In genomic region chr4:53478671-53479456, GRCh38 we compare ENCODE assay signal across 17 cellular contexts.
DNase-seq lines count a peak whose midpoint lies in the region; ATAC-seq, FAIRE-seq and TF ChIP-seq lines count a peak whose summit lies in the region.
"Had no signal": no experiment of that assay in that cellular context is flagged by ENCODE, and none has a peak within 500 bp of the region (broad histone marks: within the 10 kb centered on the region; RNA-seq: fewer than 3 reads in every experiment).

No MANE protein-coding gene starts in this region.

- no peak overlapping the region for H2BK120ac ChIP-seq in mesenchymal stem cell (ENCODE audit: low read depth, low read length)

- no peak overlapping the region for H4K8ac ChIP-seq in mesenchymal stem cell (ENCODE audit: low read length)

- H2BK15ac ChIP-seq in mesenchymal stem cell (ENCODE audit: low read depth, poor library complexity, severe bottlenecking), result no peak overlapping the region

- POLR2A ChIA-PET in CD4-positive, alpha-beta memory T cell (lab: Charles Lee; ENCODE audit: partially characterized antibody), result no interaction called here

- H3K27me3 ChIP-seq in bronchial epithelial cell (ENCODE audit: control insufficient read depth, insufficient read depth, low read length), result no peaks in the 10 kb centered on the region
- no peaks in the 10 kb centered on the region for H3K27me3 ChIP-seq in mesenchymal stem cell (ENCODE audit: control insufficient read depth in 1 of 2, insufficient read depth in 1 of 2, low read length in 2 of 2)
- no peaks in the 10 kb centered on the region for H3K27me3 ChIP-seq in CD4-positive, alpha-beta memory T cell (ENCODE audit: insufficient read depth, low read length)

- no peaks in the 10 kb centered on the region for H3K9me3 ChIP-seq in mesenchymal stem cell (ENCODE audit: control insufficient read depth, low read length)
- no peaks in the 10 kb centered on the region for H3K9me3 ChIP-seq in CD4-positive, alpha-beta memory T cell (ENCODE audit: control insufficient read depth in 1 of 2, low read length in 2 of 2)
- H3K9me3 ChIP-seq: prostate gland had no signal

- no peak overlapping the region for H3K27ac Mint-ChIP-seq in CD4-positive, alpha-beta memory T cell
- H3K27ac Mint-ChIP-seq: dendritic cell treated with granulocyte-macrophage colony-stimulating factor and Interleukin-4, amounts not matched to agents 40 ng/mL and 50 ng/mL, for 4 days had no signal

- H3K27me3 Mint-ChIP-seq in CD4-positive, alpha-beta memory T cell, result peaks cover 5 to 9% of the 10 kb centered on the region in 2 donors
- H3K27me3 Mint-ChIP-seq: dendritic cell treated with granulocyte-macrophage colony-stimulating factor and Interleukin-4, amounts not matched to agents 40 ng/mL and 50 ng/mL, for 4 days had no signal

- ATAC-seq in Right ventricle myocardium superior (ENCODE audit: poor library complexity), result no peak

- no peak overlapping the region for H2BK5ac ChIP-seq in mesenchymal stem cell (ENCODE audit: low read depth, low read length, poor library complexity, severe bottlenecking)

- H3K14ac ChIP-seq in mesenchymal stem cell (ENCODE audit: low read length in 2 of 2), result no peak overlapping the region

- peak overlapping the region; percentile 84 for H3K9ac ChIP-seq in mesenchymal stem cell (ENCODE audit: low read length)

- peak overlapping the region in 1 of 2 experiments; percentile 54 for H3K18ac ChIP-seq in mesenchymal stem cell (ENCODE audit: low read depth in 1 of 2, low read length in 2 of 2)

- no peaks in the 10 kb centered on the region for H3K79me1 ChIP-seq in mesenchymal stem cell (replicated peaks; ENCODE audit: low read length, poor library complexity, severe bottlenecking)

- no peak overlapping the region for H3K4me3 ChIP-seq in bronchial epithelial cell (ENCODE audit: low read depth, low read length)
- H3K4me3 ChIP-seq in mesenchymal stem cell (ENCODE audit: insufficient read depth in 1 of 2, low read depth in 1 of 2, low read length in 2 of 2), result no peak overlapping the region
- no peak overlapping the region for H3K4me3 ChIP-seq in CD4-positive, alpha-beta memory T cell (ENCODE audit: low read length in 2 of 2)
- H3K4me3 ChIP-seq: prostate gland had no signal

- H3K4ac ChIP-seq in mesenchymal stem cell (ENCODE audit: low read depth in 1 of 2, low read length in 2 of 2), result no peak overlapping the region

- H2AK5ac ChIP-seq in mesenchymal stem cell (ENCODE audit: low read length, severe bottlenecking), result no peak overlapping the region

- H4K91ac ChIP-seq in mesenchymal stem cell (ENCODE audit: low read length), result peak overlapping the region; percentile 27

- peak overlapping the region; percentile 67 for H3K27ac ChIP-seq in mesenchymal stem cell (ENCODE audit: low read length, poor library complexity, severe bottlenecking)
- no peak overlapping the region for H3K27ac ChIP-seq in CD4-positive, alpha-beta memory T cell (ENCODE audit: low read depth, low read length)
- H3K27ac ChIP-seq: HL-60, prostate gland had no signal

- DNase-seq in AG09319 (ENCODE audit: extremely low read depth, low read depth) (peak; percentile 57), LHCN-M2 (ENCODE audit: low read depth) (peak; percentile 91), bronchial epithelial cell (ENCODE audit: low read depth) (peak; percentile 88), mesenchymal stem cell (peak; percentile 60), OCI-M2 (lab: John Stamatoyannopoulos, UW; ENCODE audit: unreplicated experiment) (no peak), Right ventricle myocardium superior (no peak), NCI-H1092 treated with DMSO at 0.1 percent for 48 hours (lab: John Stamatoyannopoulos, UW) (no peak)
- no peak for DNase-seq in CD4-positive, alpha-beta memory T cell
- DNase-seq: activated CD4-positive, alpha-beta T cell treated with anti-CD3 and anti-CD28 coated beads, Interleukin-2, amount 50 U/mL, for 48 hours; activated effector memory CD4-positive, alpha-beta T cell treated with anti-CD3 and anti-CD28 coated beads, Interleukin-2, amount 50 U/mL, for 16 hours; NCI-H1105; NCI-H69; substantia nigra; T-helper 1 cell had no signal

- intact Hi-C loops in Right ventricle myocardium superior (cut with DNase I), result no loop called here
- intact Hi-C loops in CD4-positive, alpha-beta memory T cell (cut with micrococcal nuclease), result no loop called here

- FAIRE-seq in bronchial epithelial cell (lab: Jason Lieb, UNC), result no peak

- H3K36me3 ChIP-seq in bronchial epithelial cell (ENCODE audit: control insufficient read depth, insufficient read depth, low read length) (no peaks in the 10 kb centered on the region), mesenchymal stem cell (ENCODE audit: control insufficient read depth in 1 of 2, insufficient read depth in 2 of 2, low read depth in 1 of 2, low read length in 2 of 2) (peaks cover 0 to 2% of the 10 kb centered on the region in 2 experiments)
- no peaks in the 10 kb centered on the region for H3K36me3 ChIP-seq in CD4-positive, alpha-beta memory T cell (ENCODE audit: insufficient read depth, low read length)
- H3K36me3 ChIP-seq: prostate gland had no signal

- peaks cover 3% of the 10 kb centered on the region for H3K4me1 ChIP-seq in mesenchymal stem cell (ENCODE audit: control insufficient read depth, insufficient read depth, low read depth, low read length)
- no peaks in the 10 kb centered on the region for H3K4me1 ChIP-seq in CD4-positive, alpha-beta memory T cell (ENCODE audit: insufficient read depth, low read length)
- H3K4me1 ChIP-seq: prostate gland had no signal

- no peak overlapping the region for H3K23ac ChIP-seq in mesenchymal stem cell (ENCODE audit: low read length in 2 of 2)

- H3K36me3 Mint-ChIP-seq in CD4-positive, alpha-beta memory T cell, result no peaks in the 10 kb centered on the region

- no peak overlapping the region for H3K4me2 ChIP-seq in mesenchymal stem cell (ENCODE audit: low read length, poor library complexity, severe bottlenecking)

- no peak for TF ChIP-seq CTCF in AG09319 (IDR thresholded peaks at IDR 0.05; ENCODE audit: low read depth, low read length)
- TF ChIP-seq CTCF in bronchial epithelial cell (IDR thresholded peaks at IDR 0.05; ENCODE audit: insufficient read depth, low read length, severe bottlenecking), result no peak

- H2BK12ac ChIP-seq in mesenchymal stem cell (ENCODE audit: low read length in 2 of 2), result peak overlapping the region; percentile 6 to 54

- H3K4me3 Mint-ChIP-seq in CD4-positive, alpha-beta memory T cell, result no peak overlapping the region
- H3K4me3 Mint-ChIP-seq: dendritic cell treated with granulocyte-macrophage colony-stimulating factor and Interleukin-4, amounts not matched to agents 40 ng/mL and 50 ng/mL, for 4 days had no signal

- peaks cover 0 to 5% (median 2%) of the 10 kb centered on the region in 8 donors for H3K9me3 Mint-ChIP-seq in CD4-positive, alpha-beta memory T cell
- H3K9me3 Mint-ChIP-seq: dendritic cell treated with granulocyte-macrophage colony-stimulating factor and Interleukin-4, amounts not matched to agents 40 ng/mL and 50 ng/mL, for 4 days had no signal

- 100% methylated on average over 2 of the region's 4 CpGs for WGBS in mesenchymal stem cell

- no peaks in the 10 kb centered on the region for H3K4me1 Mint-ChIP-seq in CD4-positive, alpha-beta memory T cell

- CTCF ChIA-PET in CD4-positive, alpha-beta memory T cell (lab: Charles Lee; ENCODE audit: partially characterized antibody), result no interaction called here

- no peak overlapping the region for H2AFZ ChIP-seq in mesenchymal stem cell (ENCODE audit: low read depth, low read length)

Comparison
In these comparisons a context has a peak if more than half of its experiments do, and no peak if none do; other contexts are left out.
1. DNase-seq: peak in AG09319 (single experiment), LHCN-M2 (single experiment), bronchial epithelial cell (single experiment) and mesenchymal stem cell (single experiment); none in OCI-M2 (single experiment), Right ventricle myocardium superior (single experiment), CD4-positive, alpha-beta memory T cell (0 of 5) and NCI-H1092 treated with DMSO at 0.1 percent for 48 hours (single experiment).